17 cellular contexts compared by ENCODE assay signal in the genomic region with DNA sequence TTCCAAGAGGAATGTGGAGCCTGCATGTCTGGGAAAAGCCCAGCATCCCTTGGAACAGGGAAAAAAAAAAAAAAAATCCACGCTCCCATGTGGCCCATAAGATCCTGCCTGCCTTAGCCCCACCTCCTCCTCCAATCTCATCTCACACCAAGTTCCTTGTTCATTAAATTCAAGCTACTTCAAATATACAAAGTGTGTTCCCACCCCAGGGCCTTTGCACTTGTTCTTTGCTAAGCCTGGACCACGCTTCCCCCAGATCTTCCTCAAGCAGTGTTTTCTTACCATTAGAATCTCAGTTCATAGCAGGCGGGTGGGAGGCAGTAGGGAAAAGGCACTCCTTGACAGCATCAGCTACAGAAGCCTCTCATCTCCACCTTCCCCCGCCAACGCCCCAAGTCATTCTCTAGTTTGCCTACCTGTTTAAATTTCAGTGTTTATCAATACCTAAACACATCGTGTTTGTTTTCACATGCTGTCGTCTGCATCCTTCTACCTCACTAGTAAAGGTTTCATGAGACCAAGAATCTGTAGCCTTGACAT.
A peak's percentile ranks its signal among the peaks of the same experiment; 100 is the strongest.
DNase-seq lines count a peak whose midpoint lies in the region; ATAC-seq and TF ChIP-seq lines count a peak whose summit lies in the region.
"Had no signal": no experiment of that assay in that cellular context is flagged by ENCODE, and none has a peak within 500 bp of the region (broad histone marks: within the 10 kb centered on the region; RNA-seq: fewer than 3 reads in every experiment).

No MANE protein-coding gene starts in this region.

- H3K4me1 Mint-ChIP-seq in Caco-2 (ENCODE audit: low read depth, unreplicated experiment): peaks cover 44% of the 10 kb centered on the region

- H3K27me3 Mint-ChIP-seq in Caco-2 (ENCODE audit: insufficient read depth, unreplicated experiment): no peaks in the 10 kb centered on the region

- no TSS peak for BruUV-seq in Caco-2 (replicated peaks; lab: Mats Ljungman, UMichigan)

- no peaks in the 10 kb centered on the region for H3K27me3 ChIP-seq in Caco-2 (replicated peaks; ENCODE audit: control insufficient read depth, insufficient read depth, low read length)

- H3K9me3 Mint-ChIP-seq in Caco-2 (ENCODE audit: unreplicated experiment): no peaks in the 10 kb centered on the region
- H3K9me3 Mint-ChIP-seq: GM23338 had no signal

- no peaks in the 10 kb centered on the region for H3K9me3 ChIP-seq in Caco-2
- H3K9me3 ChIP-seq: A549, HAP-1 had no signal

- H3K36me3 Mint-ChIP-seq in Caco-2 (ENCODE audit: insufficient read depth, unreplicated experiment): no peaks in the 10 kb centered on the region
- H3K36me3 Mint-ChIP-seq: CD4-positive, alpha-beta memory T cell had no signal

- no peak for DNase-seq in Caco-2
- no peak for DNase-seq in HEK293T (ENCODE audit: extremely low spot score)
- DNase-seq in head of caudate nucleus: peak in 36 of 42 donors; percentile 9 to 84 (median 44)
- peak; percentile 63 for DNase-seq in putamen (ENCODE audit: low spot score)
- DNase-seq in pons (ENCODE audit: low spot score): no peak
- DNase-seq in GF-D8 (lab: John Stamatoyannopoulos, UW): no peak
- no peak for DNase-seq in omental fat pad (ENCODE audit: low spot score)
- DNase-seq: 8988T; C1 segment of cervical spinal cord; CD4-positive, alpha-beta memory T cell; COR-L47; DMS153; DND-41 had no signal

- CTCF ChIA-PET in Caco-2 (lab: Charles Lee): no interaction called here
- CTCF ChIA-PET in HEK293T (lab: Yijun Ruan, JAX): no interaction called here

- no peak overlapping the region for H3K4me3 Mint-ChIP-seq in Caco-2 (ENCODE audit: unreplicated experiment)
- H3K4me3 Mint-ChIP-seq: CD4-positive, alpha-beta memory T cell; GM23338 had no signal

- TF ChIP-seq CTCF in Caco-2 (IDR thresholded peaks at IDR 0.05; ENCODE audit: insufficient read depth in 1 of 2, low read depth in 1 of 2, low read length in 1 of 2, severe bottlenecking in 1 of 2, unreplicated experiment in 1 of 2) (no peak), omental fat pad (IDR thresholded peaks at IDR 0.05) (no peak)

- no peak overlapping the region for H3K4me3 ChIP-seq in Caco-2 (ENCODE audit: low read depth, low read length)
- H3K4me3 ChIP-seq: A549, GM12878, GM23338, HAP-1 had no signal

- intact Hi-C loops in Caco-2 (cut with micrococcal nuclease; ENCODE audit: unreplicated experiment) (no loop called here), head of caudate nucleus (cut with DNase I) (no loop called here)

- no peaks in the 10 kb centered on the region for H3K36me3 ChIP-seq in Caco-2 (ENCODE audit: control insufficient read depth, insufficient read depth, low read length)
- H3K36me3 ChIP-seq: HAP-1 had no signal

- peaks cover 80% of the 10 kb centered on the region for H3K4me1 ChIP-seq in Caco-2
- H3K4me1 ChIP-seq: A549 had no signal

- peak overlapping the region; percentile 61 for H3K27ac Mint-ChIP-seq in Caco-2 (ENCODE audit: unreplicated experiment)
- H3K27ac Mint-ChIP-seq: GM23338 had no signal

- POLR2A ChIA-PET in Caco-2 (lab: Charles Lee) (no interaction called here), HEK293T (lab: Yijun Ruan, JAX) (no interaction called here)

- ATAC-seq in omental fat pad (ENCODE audit: low FRiP score): no peak
- ATAC-seq: A549, GM12878, GM23338 had no signal

TF ChIP-seq in HEK293T, 16 proteins besides CTCF, POLR2A, EP300 and RAD21:
- TF ChIP-seq ZNF384 (IDR thresholded peaks at IDR 0.05) (peak; percentile 27; the same call in 1 of the 2 replicates), CTBP1 (IDR thresholded peaks at IDR 0.05; ENCODE audit: borderline replicate concordance) (no peak)
TF ChIP-seq in HEK293T: peak in this region for 1.

Comparison
In these comparisons a context has a peak if more than half of its experiments do, and no peak if none do; other contexts are left out.
1. DNase-seq: peak in head of caudate nucleus (36 of 42) and putamen (single experiment); none in Caco-2 (0 of 2), HEK293T (single experiment), pons (single experiment), GF-D8 (single experiment) and omental fat pad (single experiment).